ENCODE assay signal across 8 cellular contexts in genomic region chr5:52799983-52800393, GRCh38. TPM values are rescaled to one million over a fixed set of nuclear protein-coding genes. Genes with fewer than 3 reads are reported as not detected.
DNase-seq lines count a peak whose midpoint lies in the region; FAIRE-seq and TF ChIP-seq lines count a peak whose summit lies in the region.

No MANE protein-coding gene starts in this region.

- no peaks in the 10 kb centered on the region for H3K27me3 ChIP-seq in MG63

- FAIRE-seq in G401.6 (lab: Jason Lieb, UNC) = peak; percentile 92

- peaks cover 41% of the 10 kb centered on the region for H3K36me3 ChIP-seq in MG63

- peak overlapping the region; percentile 96 for H3K4me3 Mint-ChIP-seq in nephron progenitor cell
- H3K4me3 Mint-ChIP-seq in stimulated activated naive CD8-positive, alpha-beta T cell treated with anti-CD3 and anti-CD28 coated beads, Interleukin-15, Interleukin-2, amounts not matched to agents 100 ng/mL and 50 ng/mL, for 24 hours = peak overlapping the region; percentile 97

- TF ChIP-seq CTCF in fibroblast of the aortic adventitia (IDR thresholded peaks at IDR 0.05; ENCODE audit: insufficient read depth, low read length) (no peak), nephron progenitor cell (IDR thresholded peaks at IDR 0.05) (no peak)

- H3K9me3 ChIP-seq in MG63 = no peaks in the 10 kb centered on the region

- H3K4me3 ChIP-seq in MG63 = peak overlapping the region; percentile 82
- peak overlapping the region; percentile 91 for H3K4me3 ChIP-seq in fibroblast of the aortic adventitia (ENCODE audit: low read depth, low read length)

- H3K36me3 Mint-ChIP-seq in nephron progenitor cell (ENCODE audit: low read depth) = peaks cover 8% of the 10 kb centered on the region
- peaks cover 48% of the 10 kb centered on the region for H3K36me3 Mint-ChIP-seq in stimulated activated naive CD8-positive, alpha-beta T cell treated with anti-CD3 and anti-CD28 coated beads, Interleukin-15, Interleukin-2, amounts not matched to agents 100 ng/mL and 50 ng/mL, for 24 hours (ENCODE audit: low read depth)

- H3K4me1 Mint-ChIP-seq in nephron progenitor cell = peaks cover 68% of the 10 kb centered on the region
- H3K4me1 Mint-ChIP-seq in stimulated activated naive CD8-positive, alpha-beta T cell treated with anti-CD3 and anti-CD28 coated beads, Interleukin-15, Interleukin-2, amounts not matched to agents 100 ng/mL and 50 ng/mL, for 24 hours (ENCODE audit: low read depth) = peaks cover 64% of the 10 kb centered on the region

- H3K27ac Mint-ChIP-seq in nephron progenitor cell = peak overlapping the region; percentile 100
- H3K27ac Mint-ChIP-seq in stimulated activated naive CD8-positive, alpha-beta T cell treated with anti-CD3 and anti-CD28 coated beads, Interleukin-15, Interleukin-2, amounts not matched to agents 100 ng/mL and 50 ng/mL, for 24 hours = peak overlapping the region; percentile 95

- no peaks in the 10 kb centered on the region for H3K9me3 Mint-ChIP-seq in nephron progenitor cell
- H3K9me3 Mint-ChIP-seq in stimulated activated naive CD8-positive, alpha-beta T cell treated with anti-CD3 and anti-CD28 coated beads, Interleukin-15, Interleukin-2, amounts not matched to agents 100 ng/mL and 50 ng/mL, for 24 hours = no peaks in the 10 kb centered on the region

- no peaks in the 10 kb centered on the region for H3K27me3 Mint-ChIP-seq in nephron progenitor cell (ENCODE audit: low read depth, poor library complexity)
- H3K27me3 Mint-ChIP-seq in stimulated activated naive CD8-positive, alpha-beta T cell treated with anti-CD3 and anti-CD28 coated beads, Interleukin-15, Interleukin-2, amounts not matched to agents 100 ng/mL and 50 ng/mL, for 24 hours = no peaks in the 10 kb centered on the region

- peak; percentile 77 for TF ChIP-seq POLR2A in Raji (IDR thresholded peaks at IDR 0.05; ENCODE audit: insufficient read depth, low read depth, low read length)

- DNase-seq in HCEC 1CT = peak; percentile 93
- peak; percentile 94 for DNase-seq in MG63
- DNase-seq in activated effector memory CD4-positive, alpha-beta T cell treated with anti-CD3 and anti-CD28 coated beads, Interleukin-2, amount 50 U/mL, for 16 hours = peak; percentile 98
- DNase-seq in fibroblast of the aortic adventitia (ENCODE audit: low read depth) = peak; percentile 94
- DNase-seq in nephron progenitor cell = peak; percentile 97

RNA-seq across cellular contexts. Expression of gene ITGA1, which starts 12.3 kb away (rescaled TPM):
- total RNA-seq in MG63 (2014; rRNA removed; shearing (Covaris generic); ENCODE audit: low replicate concordance) = 0.69 and 1.4 TPM in 2 replicates
- total RNA-seq in fibroblast of the aortic adventitia (ENCODE audit: low replicate concordance) = 4.2 and 26.7 TPM in 2 replicates

RNA-seq across cellular contexts. Expression of gene PELO, which starts 12.3 kb away (rescaled TPM):
- 15.8 and 23.9 TPM in 2 replicates for total RNA-seq in MG63 (2014; rRNA removed; shearing (Covaris generic); ENCODE audit: low replicate concordance)
- total RNA-seq in fibroblast of the aortic adventitia (ENCODE audit: low replicate concordance) = 9.2 and 18.9 TPM in 2 replicates

Comparison
In these comparisons a context has a peak if more than half of its experiments do, and no peak if none do; other contexts are left out.
1. Peak in every context shown above with its lines: DNase-seq and H3K4me3 ChIP-seq.